In genomic region chr13:61536443-61536842, GRCh38 we compare ENCODE assay signal across 1 cellular context.
TF ChIP-seq lines count a peak whose summit lies in the region.

No MANE protein-coding gene starts in this region.

TF ChIP-seq in WTC11, 78 proteins besides CTCF, POLR2A, EP300 and RAD21 (continued from another document):
- TF ChIP-seq RELA (CRISPR knock-in tag; IDR thresholded peaks at IDR 0.05; ENCODE audit: borderline replicate concordance) (no peak), MAX (CRISPR knock-in tag; IDR thresholded peaks at IDR 0.05) (no peak), ZNF317 (CRISPR knock-in tag; IDR thresholded peaks at IDR 0.05; ENCODE audit: borderline replicate concordance, low read depth) (no peak), ATF2 (CRISPR knock-in tag; IDR thresholded peaks at IDR 0.05; ENCODE audit: borderline replicate concordance, low read depth) (no peak), CDX4 (CRISPR knock-in tag; IDR thresholded peaks at IDR 0.05; ENCODE audit: borderline replicate concordance) (no peak), ETV6 (CRISPR knock-in tag; IDR thresholded peaks at IDR 0.05) (no peak), ZSCAN18 (CRISPR knock-in tag; IDR thresholded peaks at IDR 0.05) (no peak)
